ENCODE assay signal across 17 cellular contexts in the genomic region with DNA sequence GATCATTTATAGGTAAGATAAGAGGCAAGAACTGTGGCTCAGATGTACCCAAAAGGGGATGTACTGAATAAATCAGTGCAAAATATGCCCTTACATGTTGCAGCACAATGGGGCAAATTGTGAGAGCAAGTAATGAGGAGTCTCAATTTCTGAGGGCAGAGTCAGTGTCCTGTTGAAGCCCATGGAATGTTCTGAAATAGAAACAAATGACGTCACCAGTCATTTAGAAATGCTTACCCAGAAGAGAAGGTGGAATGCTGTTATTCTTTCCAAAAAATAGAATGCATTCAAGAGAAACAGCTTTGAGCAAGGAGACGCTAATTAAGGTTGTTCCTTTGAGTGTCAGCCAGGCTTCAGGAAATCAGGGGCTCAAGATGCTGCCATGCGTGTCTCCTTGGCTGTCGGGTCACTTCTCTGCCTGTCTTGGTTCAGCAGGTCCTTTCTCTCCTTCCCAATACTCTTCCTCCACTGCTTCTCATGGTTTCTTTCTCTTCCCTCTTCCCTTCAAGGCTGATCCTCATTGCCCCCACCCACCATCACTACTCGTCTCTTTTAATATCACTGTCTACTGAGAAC.
DNase-seq lines count a peak whose midpoint lies in the region; TF ChIP-seq lines count a peak whose summit lies in the region.
"Had no signal": no experiment of that assay in that cellular context is flagged by ENCODE, and none has a peak within 500 bp of the region (broad histone marks: within the 10 kb centered on the region; RNA-seq: fewer than 3 reads in every experiment).

No MANE protein-coding gene starts in this region.

- H3K4me1 ChIP-seq in thyroid gland, result peaks cover 40 to 63% of the 10 kb centered on the region in 2 donors

- H3K4me3 ChIP-seq in fibroblast of villous mesenchyme (ENCODE audit: low read depth, low read length) (no peak overlapping the region), thyroid gland (replicated peaks in 1 of 3) (no peak overlapping the region)
- H3K4me3 ChIP-seq: SJCRH30 had no signal

- peak; percentile 51 for DNase-seq in EL
- peak; percentile 67 for DNase-seq in astrocyte of the hippocampus (ENCODE audit: low read depth, low spot score)
- DNase-seq in fibroblast of villous mesenchyme (ENCODE audit: low read depth), result peak; percentile 55
- DNase-seq in thyroid gland, result peak; percentile 86 to 87
- DNase-seq in NCI-H2227 (lab: John Stamatoyannopoulos, UW; ENCODE audit: unreplicated experiment), result no peak
- DNase-seq in NCI-H146 treated with DMSO at 0.1 percent for 48 hours (lab: John Stamatoyannopoulos, UW; ENCODE audit: unreplicated experiment), result no peak
- DNase-seq in RKO (ENCODE audit: low spot score), result no peak
- DNase-seq: activated CD4-positive, alpha-beta T cell treated with anti-CD3 and anti-CD28 coated beads, Interleukin-2, amount 50 U/mL, for 4 hours; activated naive CD4-positive, alpha-beta T cell treated with anti-CD3 and anti-CD28 coated beads for 36 hours; H7; NCI-H1694; NCI-H2227 treated with DMSO at 0.1 percent for 48 hours; NCI-H82; stimulated activated CD4-positive, alpha-beta T cell treated with anti-CD3 and anti-CD28 coated beads, Interleukin-12 subunit alpha, Interleukin-12 subunit beta, amount 100 ng/mL, for 4 hours; T-helper 17 cell; WERI-Rb-1 had no signal

- no peaks in the 10 kb centered on the region for H3K9me3 ChIP-seq in thyroid gland
- H3K9me3 ChIP-seq: SJCRH30 had no signal

- intact Hi-C loops in thyroid gland (cut with DNase I), result no loop called here

- H3K36me3 ChIP-seq in thyroid gland, result no peaks in the 10 kb centered on the region
- H3K36me3 ChIP-seq: WERI-Rb-1 had no signal

- H3K27me3 ChIP-seq in thyroid gland, result no peaks in the 10 kb centered on the region
- H3K27me3 ChIP-seq: SJCRH30 had no signal

- WGBS in thyroid gland, 2 donors, result 31 to 32% methylated on average over 5 of the region's 5 CpGs

- H3K27ac ChIP-seq in thyroid gland, result peak overlapping the region; percentile 84 to 94 (median 90)
- H3K27ac ChIP-seq: SJCRH30, WERI-Rb-1 had no signal

- peak in 1 of 2 donors; percentile 58 for TF ChIP-seq POLR2A in thyroid gland (IDR thresholded peaks at IDR 0.05)

- no peak for TF ChIP-seq CTCF in fibroblast of villous mesenchyme (IDR thresholded peaks at IDR 0.05; ENCODE audit: insufficient read depth, low read depth, low read length)
- TF ChIP-seq CTCF in thyroid gland (IDR thresholded peaks at IDR 0.05), result no peak

Comparison
In these comparisons a context has a peak if more than half of its experiments do, and no peak if none do; other contexts are left out.
1. DNase-seq: peak in EL (single experiment), astrocyte of the hippocampus (single experiment), fibroblast of villous mesenchyme (single experiment) and thyroid gland (2 of 2); none in NCI-H2227 (single experiment), NCI-H146 treated with DMSO at 0.1 percent for 48 hours (single experiment) and RKO (single experiment).